In the genomic region with DNA sequence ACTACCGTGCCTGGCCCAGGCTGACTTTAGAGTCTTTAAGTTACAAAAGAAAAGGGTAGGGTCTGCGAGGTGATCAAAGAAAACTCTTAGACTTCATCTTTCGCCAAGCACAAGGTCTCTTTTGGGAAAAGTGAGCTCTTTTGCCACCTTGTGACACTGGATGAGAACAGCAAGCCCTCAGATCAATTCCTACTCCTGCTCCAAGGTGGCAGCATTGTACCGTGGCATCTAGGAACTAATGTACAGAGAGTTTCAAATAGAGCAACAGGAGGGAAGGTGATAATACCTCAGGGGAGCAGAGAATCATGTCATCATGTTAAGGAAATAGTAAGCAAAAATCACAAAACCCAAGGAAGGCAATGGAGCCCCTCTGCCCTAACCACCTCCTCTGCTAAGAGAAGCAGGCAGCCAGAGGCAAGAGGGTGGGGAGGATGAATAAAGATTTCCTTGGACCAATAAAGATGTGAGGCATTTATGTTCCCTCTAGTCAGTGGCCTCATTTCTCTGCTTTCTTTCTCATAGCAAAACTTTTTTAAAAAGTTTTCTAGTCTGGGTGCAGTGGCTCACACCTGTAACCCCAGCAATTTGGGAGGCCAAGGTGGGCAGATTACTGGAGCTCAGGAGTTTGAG, we compare ENCODE assay signal across 8 cellular contexts. TPM values are rescaled to one million over a fixed set of nuclear protein-coding genes. Genes with fewer than 3 reads are reported as not detected.
DNase-seq lines count a peak whose midpoint lies in the region; ATAC-seq and TF ChIP-seq lines count a peak whose summit lies in the region.

No MANE protein-coding gene starts in this region.

- no peaks in the 10 kb centered on the region for H3K9me3 ChIP-seq in mammary epithelial cell (replicated peaks; ENCODE audit: insufficient read depth, low read length)

- in situ Hi-C loops in mammary epithelial cell (cut with MboI; ENCODE audit: low sequenced_read_pairs in 2 of 2) = loop anchor here in 1 of 2 donors (25.0 kb wide), 1 partner anchor 736 kb away; no protein-coding TSS in a partner anchor

- H3K4me3 Mint-ChIP-seq in WTC11 = no peak overlapping the region

- peaks cover 6% of the 10 kb centered on the region for H3K4me1 ChIP-seq in mammary epithelial cell (ENCODE audit: insufficient read depth, low read length)

- H3K4me3 ChIP-seq in mammary epithelial cell (replicated peaks in 1 of 3; ENCODE audit: insufficient read depth in 1 of 3, low read depth in 2 of 3, low read length in 3 of 3) (no peak overlapping the region), kidney epithelial cell (ENCODE audit: low read depth, low read length) (no peak overlapping the region)

- no peaks in the 10 kb centered on the region for H3K36me3 Mint-ChIP-seq in WTC11

- H3K4me2 ChIP-seq in mammary epithelial cell (ENCODE audit: insufficient read depth, low read depth, low read length) = no peak overlapping the region

- H3K27me3 ChIP-seq in mammary epithelial cell (ENCODE audit: insufficient read depth, low read length) = no peaks in the 10 kb centered on the region
- no peaks in the 10 kb centered on the region for H3K27me3 ChIP-seq in kidney epithelial cell (ENCODE audit: control insufficient read depth, insufficient read depth, low read length)

- no peak overlapping the region for H3K9ac ChIP-seq in mammary epithelial cell (ENCODE audit: insufficient read depth, low read length)

- 3% methylated on average over 3 of the region's 4 CpGs for WGBS in mammary epithelial cell (ENCODE audit: low coverage, missing lambda C conversion rate)

- peak overlapping the region; percentile 67 for H2AFZ ChIP-seq in mammary epithelial cell (ENCODE audit: low read depth, low read length)

- DNase-seq in DMS79 treated with DMSO at 0.1 percent for 48 hours (lab: John Stamatoyannopoulos, UW) (peak; percentile 85), NCI-H446 treated with DMSO at 0.1 percent for 48 hours (lab: John Stamatoyannopoulos, UW) (peak; percentile 59), WTC11 (ENCODE audit: low spot score) (peak; percentile 74), mammary epithelial cell (peak; percentile 78), kidney epithelial cell (ENCODE audit: low read depth) (no peak), HuH-7.5 (ENCODE audit: low spot score) (no peak)
- peak; percentile 64 to 68 for DNase-seq in stimulated activated CD4-positive, alpha-beta T cell treated with anti-CD3 and anti-CD28 coated beads, Interleukin-2, amount 100 ng/mL, for 24 hours

- no TSS peak for BruUV-seq in mammary epithelial cell (replicated peaks; lab: Mats Ljungman, UMichigan)

- no peaks in the 10 kb centered on the region for H3K27me3 Mint-ChIP-seq in WTC11 (ENCODE audit: low read depth)

- H3K27ac ChIP-seq in mammary epithelial cell (ENCODE audit: insufficient read depth, low read depth, low read length) = no peak overlapping the region

- intact Hi-C loops in mammary epithelial cell (cut with micrococcal nuclease) = loop anchor here (1.0 to 5.0 kb wide), 10 partner anchors 24 to 770 kb away; no protein-coding TSS in a partner anchor

- H3K9me3 Mint-ChIP-seq in WTC11 = no peaks in the 10 kb centered on the region

- H3K79me2 ChIP-seq in mammary epithelial cell (ENCODE audit: insufficient read depth, low read length) = no peaks in the 10 kb centered on the region

- POLR2A ChIA-PET in WTC11 (lab: Charles Lee) = interaction anchor here (0.5 to 1.3 kb wide), 3 partner anchors 15 to 356 kb away, joined by 4 to 6 read pairs (median 5); no protein-coding TSS in a partner anchor

- dilution Hi-C loops in mammary epithelial cell (cut with HindIII; ENCODE audit: low sequenced_read_pairs) = no loop called here

- ATAC-seq in HG02885 (IDR thresholded peaks at IDR 0.05; ENCODE audit: poor library complexity, unreplicated experiment) = peak; percentile 50
- peak; percentile 98 for ATAC-seq in WTC11

- TF ChIP-seq CTCF in WTC11 (IDR thresholded peaks at IDR 0.05) (peak; percentile 71), mammary epithelial cell (conservative IDR thresholded peaks at IDR 0.05 in 1 of 2, IDR thresholded peaks at IDR 0.05 in 1 of 2; ENCODE audit: extremely low read depth in 1 of 2, insufficient read depth in 1 of 2, low read depth in 1 of 2, low read length in 2 of 2) (peak; percentile 100), kidney epithelial cell (IDR thresholded peaks at IDR 0.05; ENCODE audit: insufficient read depth, low read length, poor library complexity, severe bottlenecking) (peak; percentile 100)

- H3K4me1 Mint-ChIP-seq in WTC11 = 0 out of 2 replicates have a peak, but pooled peaks cover 3% of the 10 kb centered on the region

- H3K36me3 ChIP-seq in mammary epithelial cell (ENCODE audit: insufficient read depth, low read length) (no peaks in the 10 kb centered on the region), kidney epithelial cell (ENCODE audit: control insufficient read depth, insufficient read depth, low read length) (no peaks in the 10 kb centered on the region)

- CTCF ChIA-PET in WTC11 (lab: Charles Lee) = interaction anchor here (0.5 to 2.4 kb wide), 73 partner anchors 8 to 771 kb away, joined by 3 to 68 read pairs (median 4); a partner anchor contains a TSS
- CTCF ChIA-PET in mammary epithelial cell (lab: Charles Lee; ENCODE audit: low non-redundant PET) = interaction anchor here (0.5 to 1.5 kb wide), 15 partner anchors 12 to 329 kb away, joined by 3 to 24 read pairs (median 4); no protein-coding TSS in a partner anchor

- no peaks in the 10 kb centered on the region for H4K20me1 ChIP-seq in mammary epithelial cell (ENCODE audit: insufficient read depth, low read length)

- 0 out of 2 replicates have a peak overlapping the region, but pooled peaks have one; percentile 2 for H3K27ac Mint-ChIP-seq in WTC11

TF ChIP-seq in WTC11, 78 proteins besides CTCF, POLR2A, EP300 and RAD21:
- TF ChIP-seq, protein P1, sequence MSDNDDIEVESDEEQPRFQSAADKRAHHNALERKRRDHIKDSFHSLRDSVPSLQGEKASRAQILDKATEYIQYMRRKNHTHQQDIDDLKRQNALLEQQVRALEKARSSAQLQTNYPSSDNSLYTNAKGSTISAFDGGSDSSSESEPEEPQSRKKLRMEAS (CRISPR knock-in tag; IDR thresholded peaks at IDR 0.05) = peak; percentile 40; the same call in 1 of the 2 replicates
- TF ChIP-seq ZBTB21 (CRISPR knock-in tag; IDR thresholded peaks at IDR 0.05; ENCODE audit: borderline replicate concordance) (no peak), ETV6 (CRISPR knock-in tag; IDR thresholded peaks at IDR 0.05) (no peak), GTF2I (CRISPR knock-in tag; conservative IDR thresholded peaks at IDR 0.05) (no peak)
- TF ChIP-seq, protein P2, sequence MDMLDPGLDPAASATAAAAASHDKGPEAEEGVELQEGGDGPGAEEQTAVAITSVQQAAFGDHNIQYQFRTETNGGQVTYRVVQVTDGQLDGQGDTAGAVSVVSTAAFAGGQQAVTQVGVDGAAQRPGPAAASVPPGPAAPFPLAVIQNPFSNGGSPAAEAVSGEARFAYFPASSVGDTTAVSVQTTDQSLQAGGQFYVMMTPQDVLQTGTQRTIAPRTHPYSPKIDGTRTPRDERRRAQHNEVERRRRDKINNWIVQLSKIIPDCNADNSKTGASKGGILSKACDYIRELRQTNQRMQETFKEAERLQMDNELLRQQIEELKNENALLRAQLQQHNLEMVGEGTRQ (CRISPR knock-in tag; IDR thresholded peaks at IDR 0.05) = no peak
- TF ChIP-seq, protein P3, sequence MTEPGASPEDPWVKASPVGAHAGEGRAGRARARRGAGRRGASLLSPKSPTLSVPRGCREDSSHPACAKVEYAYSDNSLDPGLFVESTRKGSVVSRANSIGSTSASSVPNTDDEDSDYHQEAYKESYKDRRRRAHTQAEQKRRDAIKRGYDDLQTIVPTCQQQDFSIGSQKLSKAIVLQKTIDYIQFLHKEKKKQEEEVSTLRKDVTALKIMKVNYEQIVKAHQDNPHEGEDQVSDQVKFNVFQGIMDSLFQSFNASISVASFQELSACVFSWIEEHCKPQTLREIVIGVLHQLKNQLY (CRISPR knock-in tag; IDR thresholded peaks at IDR 0.05) = no peak

RNA-seq across cellular contexts. Expression of a gene that starts 2.1 kb away (rescaled TPM):
- total RNA-seq in WTC11 (2021) (not detected in 3 replicates), mammary epithelial cell (not detected), kidney epithelial cell (not detected in 2 replicates)
- polyA plus RNA-seq in mammary epithelial cell = not detected
- polyA minus RNA-seq in mammary epithelial cell = not detected

RNA-seq across cellular contexts. Expression of a gene that starts 33.0 kb away (rescaled TPM):
- total RNA-seq in WTC11 (2021) = 167 to 177 TPM (median 173 TPM) in 3 replicates
- total RNA-seq in mammary epithelial cell = 100 to 1,000 TPM in 1 of 2 donors, 10 to 100 TPM in 1; 74.3 to 121 TPM
- 54.9 TPM for polyA plus RNA-seq in mammary epithelial cell
- polyA minus RNA-seq in mammary epithelial cell = 338 TPM
- 40.7 and 54.2 TPM in 2 replicates for total RNA-seq in kidney epithelial cell

RNA-seq across cellular contexts. Expression of a gene that starts 33.0 kb away (rescaled TPM):
- total RNA-seq in WTC11 (2021) (16.5 to 22.2 TPM (median 19.2 TPM) in 3 replicates), mammary epithelial cell (10 to 100 TPM; 10.3 to 19.1 TPM), kidney epithelial cell (14.5 and 25.1 TPM in 2 replicates)
- polyA plus RNA-seq in mammary epithelial cell = 10.3 TPM
- 37.5 TPM for polyA minus RNA-seq in mammary epithelial cell

Comparison
In these comparisons a context has a peak if more than half of its experiments do, and no peak if none do; other contexts are left out.
1. DNase-seq: peak in DMS79 treated with DMSO at 0.1 percent for 48 hours (single experiment), NCI-H446 treated with DMSO at 0.1 percent for 48 hours (single experiment), WTC11 (single experiment), mammary epithelial cell (single experiment) and stimulated activated CD4-positive, alpha-beta T cell treated with anti-CD3 and anti-CD28 coated beads, Interleukin-2, amount 100 ng/mL, for 24 hours (2 of 2); none in kidney epithelial cell (single experiment) and HuH-7.5 (single experiment).
2. Peak in every context shown above with its lines, with median percentiles within 50 percentile points of each other: CTCF ChIP-seq.